In the genomic region with DNA sequence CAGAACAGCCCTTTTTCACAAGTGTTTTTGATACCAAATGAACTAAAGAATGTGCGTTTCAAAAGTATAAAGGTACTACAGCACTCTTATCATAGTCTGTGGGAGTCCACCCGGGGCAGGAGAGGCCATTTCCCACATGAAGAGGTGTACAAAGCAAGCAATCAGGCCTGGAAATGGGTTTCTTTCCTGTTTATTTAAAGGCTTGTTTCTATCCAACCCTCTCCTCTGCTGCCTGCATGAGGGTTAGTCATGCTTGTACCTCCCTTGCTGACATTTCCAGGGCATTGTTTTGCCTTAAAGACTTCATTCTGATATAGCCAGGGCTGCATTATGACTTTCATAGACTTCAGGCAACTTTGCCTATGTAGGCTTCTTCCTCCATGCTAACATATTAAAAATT, we compare ENCODE assay signal across 21 cellular contexts. TPM values are rescaled to one million over a fixed set of nuclear protein-coding genes. Genes with fewer than 3 reads are reported as not detected.
"Had no signal": no experiment of that assay in that cellular context is flagged by ENCODE, and none has a peak within 500 bp of the region (broad histone marks: within the 10 kb centered on the region; RNA-seq: fewer than 3 reads in every experiment).

No MANE protein-coding gene starts in this region.

- H2AFZ ChIP-seq: hepatocyte had no signal

- H3K9me3 Mint-ChIP-seq: stimulated activated effector memory CD8-positive, alpha-beta T cell treated with anti-CD3 and anti-CD28 coated beads, Interleukin-12 subunit alpha, Interleukin-12 subunit beta, amount 100 ng/mL, for 72 hours; type B pancreatic cell had no signal

- H3K4me3 ChIP-seq: gastrocnemius medialis, hepatocyte, mucosa of descending colon, right lobe of liver, suprapubic skin, thyroid gland, uterus had no signal

- H3K36me3 Mint-ChIP-seq: naive thymus-derived CD8-positive, alpha-beta T cell; stimulated activated effector memory CD8-positive, alpha-beta T cell treated with anti-CD3 and anti-CD28 coated beads, Interleukin-12 subunit alpha, Interleukin-12 subunit beta, amount 100 ng/mL, for 72 hours; type B pancreatic cell had no signal

- H3K79me2 ChIP-seq: hepatocyte had no signal

- H3K27ac Mint-ChIP-seq: stimulated activated effector memory CD8-positive, alpha-beta T cell treated with anti-CD3 and anti-CD28 coated beads, Interleukin-12 subunit alpha, Interleukin-12 subunit beta, amount 100 ng/mL, for 72 hours; type B pancreatic cell had no signal

- H3K27ac ChIP-seq: gastrocnemius medialis, hepatocyte, right lobe of liver, suprapubic skin, thyroid gland, uterus had no signal

- H3K4me1 ChIP-seq: gastrocnemius medialis, right lobe of liver, suprapubic skin, thyroid gland, uterus had no signal

- ATAC-seq: gastrocnemius medialis; left colon; mucosa of descending colon; naive thymus-derived CD8-positive, alpha-beta T cell; stimulated activated effector memory CD8-positive, alpha-beta T cell treated with anti-CD3 and anti-CD28 coated beads, Interleukin-12 subunit alpha, Interleukin-12 subunit beta, amount 100 ng/mL, for 72 hours; stimulated activated naive CD8-positive, alpha-beta T cell treated with anti-CD3 and anti-CD28 coated beads, Interleukin-15, Interleukin-2, amounts not matched to agents 100 U/mL and 50 U/mL, for 24 hours had no signal

- H3K27me3 Mint-ChIP-seq: naive thymus-derived CD8-positive, alpha-beta T cell; type B pancreatic cell had no signal

- H3K36me3 ChIP-seq: gastrocnemius medialis, right lobe of liver, suprapubic skin, thyroid gland, uterus had no signal

- H3K9me3 ChIP-seq: gastrocnemius medialis, mucosa of descending colon, right lobe of liver, suprapubic skin, thyroid gland, uterus had no signal

- H3K4me2 ChIP-seq: hepatocyte had no signal

- H3K27me3 ChIP-seq: gastrocnemius medialis, right lobe of liver, thyroid gland, uterus had no signal

- H3K4me3 Mint-ChIP-seq: naive thymus-derived CD8-positive, alpha-beta T cell; stimulated activated effector memory CD8-positive, alpha-beta T cell treated with anti-CD3 and anti-CD28 coated beads, Interleukin-12 subunit alpha, Interleukin-12 subunit beta, amount 100 ng/mL, for 72 hours; type B pancreatic cell had no signal

- DNase-seq: erythroblast; gastrocnemius medialis; kidney; left colon; mucosa of descending colon; naive thymus-derived CD8-positive, alpha-beta T cell; posterior cingulate gyrus; right lobe of liver; stimulated activated CD4-positive, alpha-beta T cell treated with anti-CD3 and anti-CD28 coated beads, Interleukin-4, amount 100 ng/mL, for 1 hour; stimulated activated CD8-positive, alpha-beta memory T cell treated with anti-CD3 and anti-CD28 coated beads, Interleukin-4, amount 100 ng/mL, for 48 hours; stimulated activated naive CD8-positive, alpha-beta T cell treated with anti-CD3 and anti-CD28 coated beads, Interleukin-15, Interleukin-2, amounts not matched to agents 100 U/mL and 50 U/mL, for 24 hours; thyroid gland; uterus had no signal

RNA-seq across cellular contexts. Expression of a gene that starts 11.6 kb away (rescaled TPM):
- total RNA-seq: fibroblast of lung, fibroblast of villous mesenchyme, osteocyte had no signal
- polyA plus RNA-seq: fibroblast of lung, hepatocyte, neural cell had no signal

RNA-seq across cellular contexts. Expression of a gene that starts 32.1 kb away (rescaled TPM):
- total RNA-seq: fibroblast of villous mesenchyme, osteocyte had no signal
- polyA plus RNA-seq: fibroblast of lung, neural cell had no signal
